21 cellular contexts compared by ENCODE assay signal in the genomic region with DNA sequence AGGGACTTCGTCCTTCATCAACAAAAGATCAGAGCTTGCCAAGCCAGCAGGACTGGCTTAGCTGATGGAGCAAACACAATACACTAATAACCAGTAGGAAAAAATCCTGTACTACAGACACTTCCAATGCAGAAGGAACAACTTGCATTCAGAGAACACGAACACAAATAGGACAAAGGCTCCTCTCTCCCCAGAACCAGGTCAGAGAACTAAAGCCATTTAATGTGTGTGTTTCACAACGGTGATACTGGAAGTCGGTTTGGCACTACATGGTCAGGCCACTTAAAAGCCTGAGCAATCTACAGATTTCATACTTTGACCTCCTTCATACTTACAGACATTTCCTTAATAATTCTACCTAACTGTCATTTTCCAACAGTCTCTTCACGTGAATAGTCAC.
"Had no signal": no experiment of that assay in that cellular context is flagged by ENCODE, and none has a peak within 500 bp of the region (broad histone marks: within the 10 kb centered on the region; RNA-seq: fewer than 3 reads in every experiment).

No MANE protein-coding gene starts in this region.

- H2AFZ ChIP-seq: parathyroid adenoma had no signal

- H3K27ac Mint-ChIP-seq: activated B cell treated with CpG ODN at 0.5 μM for 24 hours; activated CD8-positive, alpha-beta T cell treated with anti-CD3 and anti-CD28 coated beads, Interleukin-2, amount 10 ng/mL, durations not matched to agents 7 days and 5 days; activated naive CD8-positive, alpha-beta T cell; dendritic cell treated with granulocyte-macrophage colony-stimulating factor and Interleukin-4, amounts not matched to agents 40 ng/mL and 50 ng/mL, for 4 days had no signal

- H3K4me3 ChIP-seq: body of pancreas, lung, SJSA1, testis, upper lobe of right lung had no signal

- H3K27me3 Mint-ChIP-seq: activated B cell treated with CpG ODN at 0.5 μM for 24 hours; activated naive CD8-positive, alpha-beta T cell; dendritic cell treated with granulocyte-macrophage colony-stimulating factor and Interleukin-4, amounts not matched to agents 40 ng/mL and 50 ng/mL, for 4 days; stimulated activated naive B cell treated with anti-CD40 and anti-IgM and Interleukin-4, amounts not matched to agents 10 μg/mL and 1 μg/mL and 100 μg/mL, for 72 hours had no signal

- H3K27ac ChIP-seq: body of pancreas, parathyroid adenoma, SJSA1, testis, upper lobe of right lung had no signal

- DNase-seq: activated B cell treated with CpG ODN at 0.5 μM for 24 hours; activated CD4-positive, alpha-beta T cell treated with anti-CD3 and anti-CD28 coated beads for 48 hours; activated CD8-positive, alpha-beta T cell treated with anti-CD3 and anti-CD28 coated beads, Interleukin-2, amount 10 ng/mL, durations not matched to agents 7 days and 5 days; amygdala; body of pancreas; cerebellar nuclear complex; effector memory CD4-positive, alpha-beta T cell; left cardiac atrium; midbrain; retina; stimulated activated CD4-positive, alpha-beta T cell treated with anti-CD3 and anti-CD28 coated beads, Interleukin-15, amount 100 ng/mL, for 24 hours; stimulated activated CD4-positive, alpha-beta T cell treated with anti-CD3 and anti-CD28 coated beads, Interleukin-4, amount 100 ng/mL, for 1 hour; stimulated activated naive B cell treated with anti-CD40 and anti-IgM and Interleukin-4, amounts not matched to agents 10 μg/mL and 1 μg/mL and 100 μg/mL, for 72 hours; testis; upper lobe of right lung had no signal

- H3K9me3 Mint-ChIP-seq: activated B cell treated with CpG ODN at 0.5 μM for 24 hours; activated T-helper 2 cell treated with anti-CD3 and anti-CD28 coated beads, Interferon-gamma antibody, Interleukin-2, Interleukin-4, amounts not matched to agents 10 μg/mL and 5 μg/mL and 100 μg/mL, durations not matched to agents 14 hours and 24 hours and 36 hours; dendritic cell treated with granulocyte-macrophage colony-stimulating factor and Interleukin-4, amounts not matched to agents 40 ng/mL and 50 ng/mL, for 4 days; stimulated activated naive B cell treated with anti-CD40 and anti-IgM and Interleukin-4, amounts not matched to agents 10 μg/mL and 1 μg/mL and 100 μg/mL, for 72 hours had no signal

- H3K4me3 Mint-ChIP-seq: activated B cell treated with CpG ODN at 0.5 μM for 24 hours; activated CD8-positive, alpha-beta T cell treated with anti-CD3 and anti-CD28 coated beads, Interleukin-2, amount 10 ng/mL, durations not matched to agents 7 days and 5 days; dendritic cell treated with granulocyte-macrophage colony-stimulating factor and Interleukin-4, amounts not matched to agents 40 ng/mL and 50 ng/mL, for 4 days; stimulated activated naive B cell treated with anti-CD40 and anti-IgM and Interleukin-4, amounts not matched to agents 10 μg/mL and 1 μg/mL and 100 μg/mL, for 72 hours had no signal

- H3K27me3 ChIP-seq: body of pancreas, SJSA1, testis, upper lobe of right lung had no signal

- ATAC-seq: activated CD8-positive, alpha-beta T cell treated with anti-CD3 and anti-CD28 coated beads, Interleukin-2, amount 10 ng/mL, durations not matched to agents 7 days and 5 days; body of pancreas; stimulated activated naive B cell treated with anti-CD40 and anti-IgM and Interleukin-4, amounts not matched to agents 10 μg/mL and 1 μg/mL and 100 μg/mL, for 72 hours; upper lobe of right lung had no signal

- H3K9me3 ChIP-seq: body of pancreas, SJSA1, testis, upper lobe of right lung had no signal

- H3K4me1 ChIP-seq: parathyroid adenoma had no signal
